28 cellular contexts compared by ENCODE assay signal in genomic region chr16:6689643-6690042, GRCh38.
DNase-seq lines count a peak whose midpoint lies in the region; ATAC-seq, FAIRE-seq and TF ChIP-seq lines count a peak whose summit lies in the region.
"Had no signal": no experiment of that assay in that cellular context is flagged by ENCODE, and none has a peak within 500 bp of the region (broad histone marks: within the 10 kb centered on the region; RNA-seq: fewer than 3 reads in every experiment).

No MANE protein-coding gene starts in this region.

- H3K4me3 ChIP-seq in neuronal stem cell (ENCODE audit: low read length in 2 of 2), result no peak overlapping the region
- H3K4me3 ChIP-seq: A549; BLaER1 treated with 17β-estradiol and CSF1 and Interleukin-3, amounts not matched to agents 10 nM and 100 nM; GM12878 had no signal

- no CpG with 5 or more reads among the region's 5 CpGs for WGBS in neuronal stem cell (ENCODE audit: extremely low coverage in 2 of 2, insufficient read length in 2 of 2, insufficient replicate concordance in 1 of 2), 2 donors

- no peak overlapping the region for H4K8ac ChIP-seq in neuronal stem cell (ENCODE audit: low read depth, low read length)

- H3K27me3 Mint-ChIP-seq in stimulated activated naive CD8-positive, alpha-beta T cell treated with anti-CD3 and anti-CD28 coated beads, Interleukin-15, amount 100 ng/mL, for 72 hours, result no peaks in the 10 kb centered on the region
- H3K27me3 Mint-ChIP-seq: B cell; CD4-positive, alpha-beta T cell had no signal

- no peak overlapping the region for H2BK5ac ChIP-seq in neuronal stem cell (ENCODE audit: low read length)

- H3K4me3 Mint-ChIP-seq in stimulated activated naive CD8-positive, alpha-beta T cell treated with anti-CD3 and anti-CD28 coated beads, Interleukin-15, amount 100 ng/mL, for 72 hours, result no peak overlapping the region
- H3K4me3 Mint-ChIP-seq: B cell; CD4-positive, alpha-beta T cell; CD8-positive, alpha-beta T cell had no signal

- no peak overlapping the region for H3K27ac ChIP-seq in neuronal stem cell (replicated peaks; ENCODE audit: low read length)
- H3K27ac ChIP-seq: 22Rv1; A549; BLaER1 treated with 17β-estradiol and CSF1 and Interleukin-3, amounts not matched to agents 10 nM and 100 nM; C4-2B had no signal

- H3K9me3 ChIP-seq in neuronal stem cell (replicated peaks in 1 of 2; ENCODE audit: control insufficient read depth in 2 of 2, insufficient read depth in 1 of 2, low read depth in 1 of 2, low read length in 2 of 2), result peaks cover 0 to 1% of the 10 kb centered on the region in 2 donors
- H3K9me3 ChIP-seq: A549, Caco-2 had no signal

- peaks cover 8 to 9% of the 10 kb centered on the region in 2 donors for H3K9me3 Mint-ChIP-seq in stimulated activated naive CD8-positive, alpha-beta T cell treated with anti-CD3 and anti-CD28 coated beads, Interleukin-15, amount 100 ng/mL, for 72 hours

- POLR2A ChIA-PET in HEK293T (lab: Yijun Ruan, JAX), result no interaction called here

- H3K9ac ChIP-seq in neuronal stem cell (ENCODE audit: low read depth, low read length, poor library complexity), result no peak overlapping the region
- H3K9ac ChIP-seq: BLaER1 treated with 17β-estradiol and CSF1 and Interleukin-3, amounts not matched to agents 10 nM and 100 nM had no signal

- no peaks in the 10 kb centered on the region for H3K4me1 Mint-ChIP-seq in stimulated activated naive CD8-positive, alpha-beta T cell treated with anti-CD3 and anti-CD28 coated beads, Interleukin-15, amount 100 ng/mL, for 72 hours
- H3K4me1 Mint-ChIP-seq: B cell had no signal

- H2BK15ac ChIP-seq in neuronal stem cell (ENCODE audit: low read length), result no peak overlapping the region

- ATAC-seq in stimulated activated naive CD8-positive, alpha-beta T cell treated with anti-CD3 and anti-CD28 coated beads, Interleukin-15, amount 100 ng/mL, for 72 hours, result no peak
- ATAC-seq: A549; CD8-positive, alpha-beta T cell; GM12878 had no signal

- no peaks in the 10 kb centered on the region for H3K4me1 ChIP-seq in neuronal stem cell (ENCODE audit: control insufficient read depth in 2 of 2, insufficient read depth in 1 of 2, low read depth in 1 of 2, low read length in 2 of 2)
- H3K4me1 ChIP-seq: A549; BLaER1 treated with 17β-estradiol and CSF1 and Interleukin-3, amounts not matched to agents 10 nM and 100 nM; Caco-2 had no signal

- H3K23ac ChIP-seq in neuronal stem cell (ENCODE audit: low read depth, low read length, poor library complexity), result no peak overlapping the region

- no peak overlapping the region for H3K4ac ChIP-seq in neuronal stem cell (ENCODE audit: low read length)

- FAIRE-seq in D721Med (lab: Jason Lieb, UNC), result peak; percentile 86
- FAIRE-seq: A549, GM12878, GM12892, GM18507 had no signal

- no peaks in the 10 kb centered on the region for H3K36me3 ChIP-seq in neuronal stem cell (replicated peaks in 1 of 2; ENCODE audit: control insufficient read depth in 2 of 2, insufficient read depth in 2 of 2, low read length in 2 of 2)
- H3K36me3 ChIP-seq: BLaER1 treated with 17β-estradiol and CSF1 and Interleukin-3, amounts not matched to agents 10 nM and 100 nM had no signal

- H3K27ac Mint-ChIP-seq in stimulated activated naive CD8-positive, alpha-beta T cell treated with anti-CD3 and anti-CD28 coated beads, Interleukin-15, amount 100 ng/mL, for 72 hours, result no peak overlapping the region
- H3K27ac Mint-ChIP-seq: B cell; CD4-positive, alpha-beta T cell; CD8-positive, alpha-beta T cell had no signal

- no peak overlapping the region for H3K14ac ChIP-seq in neuronal stem cell (ENCODE audit: low read length)

- no peak overlapping the region for H3K18ac ChIP-seq in neuronal stem cell (ENCODE audit: low read length)

- DNase-seq in D721Med (ENCODE audit: insufficient read length, low spot score) (no peak), NCI-H82 treated with DMSO at 0.1 percent for 48 hours (lab: John Stamatoyannopoulos, UW; ENCODE audit: unreplicated experiment) (peak; percentile 14), left kidney (ENCODE audit: low read depth, low spot score) (peak; percentile 21), neuronal stem cell (ENCODE audit: low spot score) (peak; percentile 4), MV-4-11 (lab: John Stamatoyannopoulos, UW) (no peak), HEK293T (ENCODE audit: extremely low spot score) (no peak)
- DNase-seq in stimulated activated naive CD8-positive, alpha-beta T cell treated with anti-CD3 and anti-CD28 coated beads, Interleukin-15, amount 100 ng/mL, for 72 hours, result no peak
- DNase-seq in stimulated activated CD4-positive, alpha-beta T cell treated with anti-CD3 and anti-CD28 coated beads, Interleukin-4, amount 100 ng/mL, for 24 hours, result no peak
- DNase-seq: AML-193; Caco-2; Calu3; CD4-positive, alpha-beta T cell; CD8-positive, alpha-beta T cell; DMS 273 treated with DMSO at 0.1 percent for 48 hours; DMS153; DMS53; DMS79; DND-41; EL; GDM1 had no signal

- H3K4me2 ChIP-seq in neuronal stem cell (ENCODE audit: insufficient read depth, low read length, poor library complexity, severe bottlenecking), result no peak overlapping the region
- H3K4me2 ChIP-seq: A549; BLaER1 treated with 17β-estradiol and CSF1 and Interleukin-3, amounts not matched to agents 10 nM and 100 nM had no signal

- no peaks in the 10 kb centered on the region for H3K79me1 ChIP-seq in neuronal stem cell (ENCODE audit: low read depth, low read length)

- no peaks in the 10 kb centered on the region for H3K27me3 ChIP-seq in neuronal stem cell (ENCODE audit: control insufficient read depth in 3 of 3, insufficient read depth in 3 of 3, low read depth in 1 of 3, low read length in 3 of 3)
- H3K27me3 ChIP-seq: BLaER1 treated with 17β-estradiol and CSF1 and Interleukin-3, amounts not matched to agents 10 nM and 100 nM had no signal

- no peak overlapping the region for H2AK5ac ChIP-seq in neuronal stem cell (ENCODE audit: low read depth, low read length)

- no peak overlapping the region for H2BK12ac ChIP-seq in neuronal stem cell (ENCODE audit: low read length)

- no peak for TF ChIP-seq CTCF in D721Med (IDR thresholded peaks at IDR 0.05; ENCODE audit: insufficient read depth, missing control alignments)

- CTCF ChIA-PET in HEK293T (lab: Yijun Ruan, JAX), result no interaction called here

- no peak overlapping the region for H4K91ac ChIP-seq in neuronal stem cell (ENCODE audit: low read depth, low read length, poor library complexity)

- H2BK120ac ChIP-seq in neuronal stem cell (ENCODE audit: low read depth, low read length), result no peak overlapping the region

- no peak overlapping the region for H2AFZ ChIP-seq in neuronal stem cell (ENCODE audit: low read length)

TF ChIP-seq in HEK293T, 16 proteins besides CTCF, POLR2A, EP300 and RAD21:
- TF ChIP-seq FOXM1 (IDR thresholded peaks at IDR 0.05; ENCODE audit: borderline replicate concordance) (no peak), L3MBTL2 (conservative IDR thresholded peaks at IDR 0.05) (no peak), FOXA1 (IDR thresholded peaks at IDR 0.05) (no peak), CTBP1 (IDR thresholded peaks at IDR 0.05; ENCODE audit: borderline replicate concordance) (no peak)

Comparison
In these comparisons a context has a peak if more than half of its experiments do, and no peak if none do; other contexts are left out.
1. DNase-seq: peak in NCI-H82 treated with DMSO at 0.1 percent for 48 hours (single experiment), left kidney (single experiment) and neuronal stem cell (single experiment); none in D721Med (single experiment), MV-4-11 (single experiment), HEK293T (single experiment), stimulated activated naive CD8-positive, alpha-beta T cell treated with anti-CD3 and anti-CD28 coated beads, Interleukin-15, amount 100 ng/mL, for 72 hours (0 of 2) and stimulated activated CD4-positive, alpha-beta T cell treated with anti-CD3 and anti-CD28 coated beads, Interleukin-4, amount 100 ng/mL, for 24 hours (single experiment).